In the genomic region with DNA sequence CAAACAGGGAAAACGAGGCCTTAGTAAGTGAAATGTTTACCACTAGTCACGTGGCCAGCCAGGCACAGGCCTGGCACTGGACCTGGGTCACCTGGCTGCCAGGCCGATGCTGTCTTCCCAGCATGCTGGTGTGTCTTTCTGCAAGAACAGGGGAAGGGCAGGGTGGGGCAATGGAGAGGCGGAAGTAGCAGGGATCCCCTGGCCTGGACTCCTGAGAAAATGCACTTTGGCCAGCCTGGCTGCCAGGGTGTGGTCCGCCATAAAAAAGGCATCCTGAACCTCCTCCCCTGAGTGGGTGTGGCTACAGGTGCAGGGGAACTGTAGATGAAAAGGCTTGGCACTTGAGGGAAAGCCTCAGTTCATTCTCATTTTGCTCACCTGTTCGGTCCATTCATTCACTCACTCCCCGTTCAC, we compare ENCODE assay signal across 16 cellular contexts. TPM values are rescaled to one million over a fixed set of nuclear protein-coding genes. Genes with fewer than 3 reads are reported as not detected.
A peak's percentile ranks its signal among the peaks of the same experiment; 100 is the strongest.
DNase-seq lines count a peak whose midpoint lies in the region; ATAC-seq and TF ChIP-seq lines count a peak whose summit lies in the region.
"Had no signal": no experiment of that assay in that cellular context is flagged by ENCODE, and none has a peak within 500 bp of the region (broad histone marks: within the 10 kb centered on the region; RNA-seq: fewer than 3 reads in every experiment).

No MANE protein-coding gene starts in this region.

- H3K4me1 Mint-ChIP-seq in activated T-helper 1 cell treated with anti-CD3 and anti-CD28 coated beads, Interleukin-12 subunit alpha, Interleukin-12 subunit beta, Interleukin-2, Interleukin-4 antibody, amounts not matched to agents 30 ng/mL and 10 ng/mL and 1 ng/mL, durations not matched to agents 14 hours and 24 hours and 36 hours (ENCODE audit: low read depth), result no peaks in the 10 kb centered on the region
- H3K4me1 Mint-ChIP-seq in activated CD8-positive, alpha-beta T cell treated with anti-CD3 and anti-CD28 coated beads for 36 hours (ENCODE audit: low read depth), result peaks cover 2% of the 10 kb centered on the region

- no peak overlapping the region for H3K27ac Mint-ChIP-seq in activated T-helper 1 cell treated with anti-CD3 and anti-CD28 coated beads, Interleukin-12 subunit alpha, Interleukin-12 subunit beta, Interleukin-2, Interleukin-4 antibody, amounts not matched to agents 30 ng/mL and 10 ng/mL and 1 ng/mL, durations not matched to agents 14 hours and 24 hours and 36 hours
- H3K27ac Mint-ChIP-seq in activated CD8-positive, alpha-beta T cell treated with anti-CD3 and anti-CD28 coated beads for 36 hours, result no peak overlapping the region

- H3K36me3 ChIP-seq in body of pancreas (replicated peaks in 1 of 2; ENCODE audit: insufficient read depth in 1 of 2, low read depth in 2 of 2), result no peaks in the 10 kb centered on the region
- H3K36me3 ChIP-seq: BLaER1 treated with 17β-estradiol and CSF1 and Interleukin-3, amounts not matched to agents 10 nM and 100 nM had no signal

- no peaks in the 10 kb centered on the region for H3K36me3 Mint-ChIP-seq in activated T-helper 1 cell treated with anti-CD3 and anti-CD28 coated beads, Interleukin-12 subunit alpha, Interleukin-12 subunit beta, Interleukin-2, Interleukin-4 antibody, amounts not matched to agents 30 ng/mL and 10 ng/mL and 1 ng/mL, durations not matched to agents 14 hours and 24 hours and 36 hours (ENCODE audit: low read depth)
- H3K36me3 Mint-ChIP-seq in activated CD8-positive, alpha-beta T cell treated with anti-CD3 and anti-CD28 coated beads for 36 hours (ENCODE audit: low read depth), result no peaks in the 10 kb centered on the region

- H3K27me3 ChIP-seq in body of pancreas, result no peaks in the 10 kb centered on the region
- H3K27me3 ChIP-seq: BLaER1 treated with 17β-estradiol and CSF1 and Interleukin-3, amounts not matched to agents 10 nM and 100 nM had no signal

- DNase-seq in DMS153 (lab: John Stamatoyannopoulos, UW) (peak; percentile 85), NCI-H187 (lab: John Stamatoyannopoulos, UW) (peak; percentile 27 to 41), body of pancreas (peak; percentile 82 to 93 (median 92)), mesenteric fat pad (ENCODE audit: low spot score) (peak; percentile 89), left cardiac atrium (no peak)
- no peak for DNase-seq in activated T-helper 1 cell treated with anti-CD3 and anti-CD28 coated beads, Interleukin-12 subunit alpha, Interleukin-12 subunit beta, Interleukin-2, Interleukin-4 antibody, amounts not matched to agents 30 ng/mL and 10 ng/mL and 1 ng/mL, durations not matched to agents 14 hours and 24 hours and 36 hours (ENCODE audit: low spot score)
- no peak for DNase-seq in activated CD8-positive, alpha-beta T cell treated with anti-CD3 and anti-CD28 coated beads for 36 hours
- DNase-seq: activated CD4-positive, alpha-beta T cell treated with anti-CD3 and anti-CD28 coated beads for 4 hours; activated effector memory CD4-positive, alpha-beta T cell treated with anti-CD3 and anti-CD28 coated beads, Interleukin-2, amount 50 U/mL, for 16 hours; GF-D8; hippocampal formation; NK-92 treated with Interleukin-12 subunit alpha and Interleukin-12 subunit beta, amount 100 ng/mL, for 24 hours; stimulated activated CD4-positive, alpha-beta T cell treated with anti-CD3 and anti-CD28 coated beads, Interleukin-2, amount 100 ng/mL, for 48 hours; stimulated activated naive CD8-positive, alpha-beta T cell treated with anti-CD3 and anti-CD28 coated beads, Interleukin-15, Interleukin-2, amounts not matched to agents 100 U/mL and 50 U/mL, for 24 hours had no signal

- 14 to 20% methylated on average over 7 of the region's 7 CpGs for WGBS in body of pancreas, 2 donors

- peak overlapping the region; percentile 39 to 82 (median 50) for H3K27ac ChIP-seq in body of pancreas
- H3K27ac ChIP-seq: BLaER1 treated with 17β-estradiol and CSF1 and Interleukin-3, amounts not matched to agents 10 nM and 100 nM had no signal

- peaks cover 9% of the 10 kb centered on the region for H3K27me3 Mint-ChIP-seq in activated T-helper 1 cell treated with anti-CD3 and anti-CD28 coated beads, Interleukin-12 subunit alpha, Interleukin-12 subunit beta, Interleukin-2, Interleukin-4 antibody, amounts not matched to agents 30 ng/mL and 10 ng/mL and 1 ng/mL, durations not matched to agents 14 hours and 24 hours and 36 hours (ENCODE audit: insufficient read depth)
- peaks cover 4% of the 10 kb centered on the region for H3K27me3 Mint-ChIP-seq in activated CD8-positive, alpha-beta T cell treated with anti-CD3 and anti-CD28 coated beads for 36 hours

- no peak overlapping the region for H3K4me3 Mint-ChIP-seq in activated T-helper 1 cell treated with anti-CD3 and anti-CD28 coated beads, Interleukin-12 subunit alpha, Interleukin-12 subunit beta, Interleukin-2, Interleukin-4 antibody, amounts not matched to agents 30 ng/mL and 10 ng/mL and 1 ng/mL, durations not matched to agents 14 hours and 24 hours and 36 hours
- no peak overlapping the region for H3K4me3 Mint-ChIP-seq in activated CD8-positive, alpha-beta T cell treated with anti-CD3 and anti-CD28 coated beads for 36 hours

- H3K4me1 ChIP-seq in body of pancreas, result peaks cover 41% of the 10 kb centered on the region

- H3K9me3 ChIP-seq in body of pancreas, result no peaks in the 10 kb centered on the region
- H3K9me3 ChIP-seq: BLaER1 treated with 17β-estradiol and CSF1 and Interleukin-3, amounts not matched to agents 10 nM and 100 nM had no signal

- POLR2A ChIA-PET in activated CD8-positive, alpha-beta T cell treated with anti-CD3 and anti-CD28 coated beads for 36 hours (lab: Charles Lee), result no interaction called here

- H3K9me3 Mint-ChIP-seq in activated T-helper 1 cell treated with anti-CD3 and anti-CD28 coated beads, Interleukin-12 subunit alpha, Interleukin-12 subunit beta, Interleukin-2, Interleukin-4 antibody, amounts not matched to agents 30 ng/mL and 10 ng/mL and 1 ng/mL, durations not matched to agents 14 hours and 24 hours and 36 hours, result no peaks in the 10 kb centered on the region
- H3K9me3 Mint-ChIP-seq in activated CD8-positive, alpha-beta T cell treated with anti-CD3 and anti-CD28 coated beads for 36 hours, result no peaks in the 10 kb centered on the region

- TF ChIP-seq CTCF in body of pancreas (IDR thresholded peaks at IDR 0.05), result no peak
- no peak for TF ChIP-seq CTCF in activated CD8-positive, alpha-beta T cell treated with anti-CD3 and anti-CD28 coated beads for 36 hours (IDR thresholded peaks at IDR 0.05)

- no peak for TF ChIP-seq POLR2A in body of pancreas (IDR thresholded peaks at IDR 0.05)

- intact Hi-C loops in body of pancreas (cut with DNase I) (no loop called here), left cardiac atrium (cut with DNase I) (no loop called here)
- intact Hi-C loops in activated T-helper 1 cell treated with anti-CD3 and anti-CD28 coated beads, Interleukin-12 subunit alpha, Interleukin-12 subunit beta, Interleukin-2, Interleukin-4 antibody, amounts not matched to agents 30 ng/mL and 10 ng/mL and 1 ng/mL, durations not matched to agents 14 hours and 24 hours and 36 hours (cut with micrococcal nuclease), result no loop called here
- intact Hi-C loops in activated CD8-positive, alpha-beta T cell treated with anti-CD3 and anti-CD28 coated beads for 36 hours (cut with micrococcal nuclease), result no loop called here

- CTCF ChIA-PET in activated CD8-positive, alpha-beta T cell treated with anti-CD3 and anti-CD28 coated beads for 36 hours (lab: Charles Lee), result interaction anchor here (8.4 kb wide), 1 partner anchor 16 kb away, joined by 49 read pairs; no protein-coding TSS in a partner anchor

- no peak overlapping the region for H3K4me3 ChIP-seq in body of pancreas
- H3K4me3 ChIP-seq: BLaER1 treated with 17β-estradiol and CSF1 and Interleukin-3, amounts not matched to agents 10 nM and 100 nM had no signal

- ATAC-seq in body of pancreas, result peak; percentile 94
- ATAC-seq in GM21390 (IDR thresholded peaks at IDR 0.05; ENCODE audit: unreplicated experiment), result no peak
- no peak for ATAC-seq in activated CD8-positive, alpha-beta T cell treated with anti-CD3 and anti-CD28 coated beads for 36 hours
- no peak for ATAC-seq in left cardiac atrium
- ATAC-seq: stimulated activated naive CD8-positive, alpha-beta T cell treated with anti-CD3 and anti-CD28 coated beads, Interleukin-15, Interleukin-2, amounts not matched to agents 100 U/mL and 50 U/mL, for 24 hours had no signal

RNA-seq across cellular contexts. Expression of a gene that starts 1.0 kb away (rescaled TPM):
- total RNA-seq in body of pancreas (1 to 10 TPM in 1 of 2 donors, not detected in 1; 1.6 TPM), mesenteric fat pad (not detected), left cardiac atrium (not detected)
- not detected in 2 replicates for total RNA-seq in activated T-helper 1 cell treated with anti-CD3 and anti-CD28 coated beads, Interleukin-12 subunit alpha, Interleukin-12 subunit beta, Interleukin-2, Interleukin-4 antibody, amounts not matched to agents 30 ng/mL and 10 ng/mL and 1 ng/mL, durations not matched to agents 14 hours and 24 hours and 36 hours
- total RNA-seq in activated CD8-positive, alpha-beta T cell treated with anti-CD3 and anti-CD28 coated beads for 36 hours, result not detected

RNA-seq across cellular contexts. Expression of a gene that starts 49.0 kb away (rescaled TPM):
- total RNA-seq in body of pancreas, result 10 to 100 TPM; 71.2 to 85.6 TPM
- 78.6 TPM for total RNA-seq in mesenteric fat pad
- 118 and 123 TPM in 2 replicates for total RNA-seq in activated T-helper 1 cell treated with anti-CD3 and anti-CD28 coated beads, Interleukin-12 subunit alpha, Interleukin-12 subunit beta, Interleukin-2, Interleukin-4 antibody, amounts not matched to agents 30 ng/mL and 10 ng/mL and 1 ng/mL, durations not matched to agents 14 hours and 24 hours and 36 hours
- 100 to 1,000 TPM; 148 to 160 TPM for total RNA-seq in activated CD8-positive, alpha-beta T cell treated with anti-CD3 and anti-CD28 coated beads for 36 hours
- 10 to 100 TPM; 49.4 to 66.9 TPM for total RNA-seq in left cardiac atrium

Comparison
In these comparisons a context has a peak if more than half of its experiments do, and no peak if none do; other contexts are left out.
1. DNase-seq: peak in DMS153 (single experiment), NCI-H187 (2 of 2), body of pancreas (4 of 4) and mesenteric fat pad (single experiment); none in activated T-helper 1 cell treated with anti-CD3 and anti-CD28 coated beads, Interleukin-12 subunit alpha, Interleukin-12 subunit beta, Interleukin-2, Interleukin-4 antibody, amounts not matched to agents 30 ng/mL and 10 ng/mL and 1 ng/mL, durations not matched to agents 14 hours and 24 hours and 36 hours (single experiment), activated CD8-positive, alpha-beta T cell treated with anti-CD3 and anti-CD28 coated beads for 36 hours (single experiment) and left cardiac atrium (single experiment).